9 cellular contexts compared by ENCODE assay signal in the genomic region with DNA sequence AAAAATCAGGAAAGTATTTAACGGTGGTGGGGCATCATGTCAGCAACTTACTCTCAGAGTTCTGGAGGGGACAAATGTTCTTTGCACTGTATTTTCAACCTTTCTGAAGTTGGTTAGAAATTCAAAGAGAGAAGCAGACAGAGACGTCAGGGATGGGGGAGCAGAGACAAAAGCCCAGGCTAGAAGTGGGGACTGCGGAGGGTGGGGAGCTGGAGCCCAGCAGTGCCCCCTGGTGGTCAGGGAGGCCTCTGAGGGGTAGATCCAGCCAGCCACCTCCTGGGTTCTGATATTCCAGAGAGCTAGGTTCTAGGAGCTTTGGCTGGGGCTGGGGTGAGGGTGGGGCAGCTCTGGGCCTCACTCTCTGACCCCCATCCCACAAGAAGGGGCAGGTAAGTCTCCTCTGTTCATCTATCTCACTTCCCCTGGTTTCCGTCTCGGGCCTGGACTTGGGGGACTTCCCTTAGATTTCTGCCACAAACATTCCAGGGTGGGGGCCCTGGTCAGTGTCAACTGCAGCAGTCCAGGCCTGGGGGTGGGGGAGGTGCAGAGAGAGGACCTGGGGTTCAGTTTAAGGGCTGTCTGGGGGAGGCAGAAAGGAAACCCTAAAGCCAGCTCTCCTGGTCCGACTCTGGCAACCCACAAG. TPM values are rescaled to one million over a fixed set of nuclear protein-coding genes. Genes with fewer than 3 reads are reported as not detected.
DNase-seq lines count a peak whose midpoint lies in the region; ATAC-seq and TF ChIP-seq lines count a peak whose summit lies in the region.
"Had no signal": no experiment of that assay in that cellular context is flagged by ENCODE, and none has a peak within 500 bp of the region (broad histone marks: within the 10 kb centered on the region; RNA-seq: fewer than 3 reads in every experiment).

No MANE protein-coding gene starts in this region.

- H3K4me1 ChIP-seq in tibial nerve = peaks cover 0 to 53% (median 22%) of the 10 kb centered on the region in 4 donors

- peaks cover 5% of the 10 kb centered on the region for H3K27me3 Mint-ChIP-seq in activated CD4-positive, alpha-beta memory T cell treated with anti-CD3 and anti-CD28 coated beads for 36 hours
- H3K27me3 Mint-ChIP-seq in nephron (ENCODE audit: low read depth) = peaks cover 8% of the 10 kb centered on the region

- DNase-seq in DMS79 treated with DMSO at 0.1 percent for 48 hours (lab: John Stamatoyannopoulos, UW) (peak; percentile 23), DMS79 (lab: John Stamatoyannopoulos, UW) (no peak), NCI-H1105 (lab: John Stamatoyannopoulos, UW) (peak; percentile 13), epithelial cell of esophagus (ENCODE audit: low read depth) (no peak), tibial nerve (ENCODE audit: low spot score in 2 of 2) (peak in 1 of 2 donors; percentile 75)
- peak; percentile 68 for DNase-seq in activated CD4-positive, alpha-beta memory T cell treated with anti-CD3 and anti-CD28 coated beads for 36 hours

- no peaks in the 10 kb centered on the region for H3K36me3 ChIP-seq in tibial nerve

- CTCF ChIA-PET in activated CD4-positive, alpha-beta memory T cell treated with anti-CD3 and anti-CD28 coated beads for 36 hours (lab: Charles Lee) = interaction anchor here (0.6 to 4.3 kb wide), 16 partner anchors 8 to 208 kb away, joined by 3 to 46 read pairs (median 5); no protein-coding TSS in a partner anchor

- H3K4me1 Mint-ChIP-seq in activated CD4-positive, alpha-beta memory T cell treated with anti-CD3 and anti-CD28 coated beads for 36 hours (ENCODE audit: low read depth) = no peaks in the 10 kb centered on the region
- H3K4me1 Mint-ChIP-seq in nephron = peaks cover 58% of the 10 kb centered on the region
- H3K4me1 Mint-ChIP-seq: CD4-positive, CD25-positive, alpha-beta regulatory T cell had no signal

- no peak overlapping the region for H3K4me3 ChIP-seq in epithelial cell of esophagus (ENCODE audit: low read length)
- no peak overlapping the region for H3K4me3 ChIP-seq in tibial nerve

- no peaks in the 10 kb centered on the region for H3K27me3 ChIP-seq in tibial nerve

- no peak for TF ChIP-seq POLR2A in tibial nerve (IDR thresholded peaks at IDR 0.05)

- TF ChIP-seq EP300 in tibial nerve (IDR thresholded peaks at IDR 0.05) = no peak

- H3K9me3 Mint-ChIP-seq in activated CD4-positive, alpha-beta memory T cell treated with anti-CD3 and anti-CD28 coated beads for 36 hours = no peaks in the 10 kb centered on the region
- H3K9me3 Mint-ChIP-seq in nephron = no peaks in the 10 kb centered on the region
- H3K9me3 Mint-ChIP-seq: CD4-positive, CD25-positive, alpha-beta regulatory T cell had no signal

- no peak overlapping the region for H3K4me3 Mint-ChIP-seq in activated CD4-positive, alpha-beta memory T cell treated with anti-CD3 and anti-CD28 coated beads for 36 hours
- no peak overlapping the region for H3K4me3 Mint-ChIP-seq in nephron
- H3K4me3 Mint-ChIP-seq: CD4-positive, CD25-positive, alpha-beta regulatory T cell had no signal

- no peak for ATAC-seq in GM21390 (IDR thresholded peaks at IDR 0.05; ENCODE audit: unreplicated experiment)

- no peaks in the 10 kb centered on the region for H3K36me3 Mint-ChIP-seq in activated CD4-positive, alpha-beta memory T cell treated with anti-CD3 and anti-CD28 coated beads for 36 hours
- H3K36me3 Mint-ChIP-seq in nephron (ENCODE audit: low read depth) = no peaks in the 10 kb centered on the region
- H3K36me3 Mint-ChIP-seq: CD4-positive, CD25-positive, alpha-beta regulatory T cell had no signal

- 59 to 71% methylated on average over 6 of the region's 6 CpGs for WGBS in tibial nerve, 2 donors

- H3K27ac Mint-ChIP-seq in activated CD4-positive, alpha-beta memory T cell treated with anti-CD3 and anti-CD28 coated beads for 36 hours = no peak overlapping the region
- H3K27ac Mint-ChIP-seq in nephron = peak overlapping the region in 2 of 3 experiments; percentile 2 to 9
- H3K27ac Mint-ChIP-seq: CD4-positive, CD25-positive, alpha-beta regulatory T cell had no signal

- POLR2A ChIA-PET in activated CD4-positive, alpha-beta memory T cell treated with anti-CD3 and anti-CD28 coated beads for 36 hours (lab: Charles Lee) = no interaction called here

- H3K9me3 ChIP-seq in tibial nerve = no peaks in the 10 kb centered on the region

- intact Hi-C loops in activated CD4-positive, alpha-beta memory T cell treated with anti-CD3 and anti-CD28 coated beads for 36 hours (cut with micrococcal nuclease) = loop anchor here (1.0 kb wide), 1 partner anchor 209 kb away; no protein-coding TSS in a partner anchor

- TF ChIP-seq CTCF in epithelial cell of esophagus (IDR thresholded peaks at IDR 0.05; ENCODE audit: insufficient read depth, low read depth, low read length, missing control alignments) (peak; percentile 58), nephron (IDR thresholded peaks at IDR 0.05; ENCODE audit: unreplicated experiment in 3 of 3) (peak; percentile 67 to 74 (median 68)), tibial nerve (IDR thresholded peaks at IDR 0.05) (peak; percentile 74 to 84 (median 74))

- peak overlapping the region in 3 of 4 donors; percentile 46 to 76 (median 68) for H3K27ac ChIP-seq in tibial nerve

RNA-seq across cellular contexts. Expression of a gene that starts 8.9 kb away (rescaled TPM):
- under 1 TPM; 0.92 to 0.97 TPM for total RNA-seq in activated CD4-positive, alpha-beta memory T cell treated with anti-CD3 and anti-CD28 coated beads for 36 hours
- 100 to 1,000 TPM; 461 to 648 (median 565) TPM for total RNA-seq in tibial nerve

Comparison
In these comparisons a context has a peak if more than half of its experiments do, and no peak if none do; other contexts are left out.
1. DNase-seq: peak in DMS79 treated with DMSO at 0.1 percent for 48 hours (single experiment), NCI-H1105 (single experiment) and activated CD4-positive, alpha-beta memory T cell treated with anti-CD3 and anti-CD28 coated beads for 36 hours (single experiment); none in DMS79 (single experiment) and epithelial cell of esophagus (single experiment).
2. RNA of a gene that starts 8.9 kb away (total RNA-seq): 461 to 648 TPM in tibial nerve; 0.92 to 0.97 TPM in activated CD4-positive, alpha-beta memory T cell treated with anti-CD3 and anti-CD28 coated beads for 36 hours; every median in the first group is over 100 times any median in the second.
3. Peak in every context shown above with its lines, with median percentiles within 50 percentile points of each other: CTCF ChIP-seq.